ENCODE assay signal across 1 cellular context in the genomic region with DNA sequence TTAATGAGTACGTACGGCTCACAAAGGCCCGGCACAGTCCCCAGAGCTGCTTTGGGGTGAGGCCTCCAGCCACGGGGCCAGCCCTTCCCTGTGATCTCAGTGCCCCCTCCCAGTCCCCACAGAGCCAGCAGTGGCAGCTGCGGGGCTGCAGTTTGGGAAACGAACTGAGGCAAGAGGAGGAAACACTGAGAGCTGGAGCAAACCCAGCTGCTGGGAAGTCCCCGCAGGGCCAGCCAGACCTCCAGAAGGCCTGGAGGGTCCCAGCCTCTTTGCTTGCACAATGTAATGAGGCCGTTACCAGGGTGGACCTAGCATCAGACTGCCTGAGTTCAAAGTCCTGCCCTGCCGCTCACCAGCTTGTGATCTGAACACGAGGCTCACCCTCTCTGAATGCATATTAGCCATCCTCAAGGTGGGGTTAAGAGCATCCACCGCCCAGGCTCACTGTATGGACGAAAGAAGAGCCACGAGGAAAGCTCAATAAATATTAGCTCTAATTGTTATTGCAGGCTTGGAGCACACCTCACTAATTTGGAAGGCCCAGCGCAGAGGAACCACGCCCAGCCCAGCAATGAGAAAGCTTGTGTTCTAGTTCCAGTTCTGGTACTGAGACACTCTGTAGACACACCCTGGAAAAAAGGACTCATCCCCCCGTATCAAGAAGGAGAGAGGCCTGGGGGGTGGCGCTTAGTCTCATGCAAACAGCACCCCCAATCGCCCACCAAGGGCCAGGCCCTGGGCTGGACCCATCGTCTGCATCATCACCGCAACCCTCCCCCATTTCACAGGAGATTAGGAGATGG.
TF ChIP-seq lines count a peak whose summit lies in the region.

No MANE protein-coding gene starts in this region.

TF ChIP-seq in H1, 55 proteins besides CTCF, POLR2A, EP300 and RAD21 (continued from another document):
- TF ChIP-seq KDM4A (IDR thresholded peaks at IDR 0.05; ENCODE audit: low read depth, low read length, severe bottlenecking) (no peak), JUN (IDR thresholded peaks at IDR 0.05; ENCODE audit: low read depth, low read length) (no peak)
